In genomic region chr17:17303010-17303846, GRCh38 we compare ENCODE assay signal across 8 cellular contexts. TPM values are rescaled to one million over a fixed set of nuclear protein-coding genes. Genes with fewer than 3 reads are reported as not detected.
DNase-seq lines count a peak whose midpoint lies in the region; ATAC-seq and TF ChIP-seq lines count a peak whose summit lies in the region.

Gene NT5M (plus strand): TSS chr17:17303373. CDS start chr17:17303551, 178 bp downstream.

- 0 to 1% (median 0%) methylated on average over 4 to 107 of the region's 107 CpGs for WGBS in stomach, 5 donors

- TF ChIP-seq EP300 in stomach (IDR thresholded peaks at IDR 0.05): no peak

- peaks cover 38% of the 10 kb centered on the region for H3K4me1 Mint-ChIP-seq in activated T-helper 2 cell treated with anti-CD3 and anti-CD28 coated beads, Interferon-gamma antibody, Interleukin-2, Interleukin-4, amounts not matched to agents 10 μg/mL and 5 μg/mL and 100 μg/mL, durations not matched to agents 14 hours and 24 hours and 36 hours (ENCODE audit: low read depth)
- peaks cover 38% of the 10 kb centered on the region for H3K4me1 Mint-ChIP-seq in nephron progenitor cell

- H3K9me3 ChIP-seq in Peyer's patch (no peaks in the 10 kb centered on the region), stomach (no peaks in the 10 kb centered on the region)

- H3K9me3 Mint-ChIP-seq in activated T-helper 2 cell treated with anti-CD3 and anti-CD28 coated beads, Interferon-gamma antibody, Interleukin-2, Interleukin-4, amounts not matched to agents 10 μg/mL and 5 μg/mL and 100 μg/mL, durations not matched to agents 14 hours and 24 hours and 36 hours: no peaks in the 10 kb centered on the region
- H3K9me3 Mint-ChIP-seq in nephron progenitor cell: no peaks in the 10 kb centered on the region

- TF ChIP-seq CTCF in C4-2B (conservative IDR thresholded peaks at IDR 0.05) (no peak), Peyer's patch (IDR thresholded peaks at IDR 0.05) (no peak), nephron progenitor cell (IDR thresholded peaks at IDR 0.05) (no peak), stomach (IDR thresholded peaks at IDR 0.05) (no peak)

- H3K36me3 ChIP-seq in Peyer's patch (no peaks in the 10 kb centered on the region), stomach (no peaks in the 10 kb centered on the region)

- H3K36me3 Mint-ChIP-seq in activated T-helper 2 cell treated with anti-CD3 and anti-CD28 coated beads, Interferon-gamma antibody, Interleukin-2, Interleukin-4, amounts not matched to agents 10 μg/mL and 5 μg/mL and 100 μg/mL, durations not matched to agents 14 hours and 24 hours and 36 hours (ENCODE audit: low read depth): peaks cover 5% of the 10 kb centered on the region
- H3K36me3 Mint-ChIP-seq in nephron progenitor cell (ENCODE audit: low read depth): peaks cover 4% of the 10 kb centered on the region

- H3K4me3 ChIP-seq in Peyer's patch (peak within 1 kb of the TSS; percentile 35 to 79 (median 56)), stomach (peak within 1 kb of the TSS; percentile 57 to 73 (median 60))

- peak within 1 kb of the TSS; percentile 87 for H3K27ac Mint-ChIP-seq in activated T-helper 2 cell treated with anti-CD3 and anti-CD28 coated beads, Interferon-gamma antibody, Interleukin-2, Interleukin-4, amounts not matched to agents 10 μg/mL and 5 μg/mL and 100 μg/mL, durations not matched to agents 14 hours and 24 hours and 36 hours
- H3K27ac Mint-ChIP-seq in nephron progenitor cell: peak within 1 kb of the TSS; percentile 64

- no peaks in the 10 kb centered on the region for H3K27me3 Mint-ChIP-seq in activated T-helper 2 cell treated with anti-CD3 and anti-CD28 coated beads, Interferon-gamma antibody, Interleukin-2, Interleukin-4, amounts not matched to agents 10 μg/mL and 5 μg/mL and 100 μg/mL, durations not matched to agents 14 hours and 24 hours and 36 hours (ENCODE audit: low read depth)
- peaks cover 12% of the 10 kb centered on the region for H3K27me3 Mint-ChIP-seq in nephron progenitor cell (ENCODE audit: low read depth, poor library complexity)

- H3K27ac ChIP-seq in C4-2B (peak within 1 kb of the TSS; percentile 77), Peyer's patch (peak within 1 kb of the TSS; percentile 9 to 75 (median 62)), stomach (peak within 1 kb of the TSS; percentile 66 to 82 (median 72))

- DNase-seq in HuH-7.5 (ENCODE audit: low spot score) (peak; percentile 66), Peyer's patch (peak; percentile 74 to 89 (median 85)), fibroblast of the conjunctiva (ENCODE audit: low read depth) (peak; percentile 30), nephron progenitor cell (peak; percentile 85), stomach (peak; percentile 79)
- peak; percentile 71 for DNase-seq in activated T-helper 2 cell treated with anti-CD3 and anti-CD28 coated beads, Interferon-gamma antibody, Interleukin-2, Interleukin-4, amounts not matched to agents 10 μg/mL and 5 μg/mL and 100 μg/mL, durations not matched to agents 14 hours and 24 hours and 36 hours (ENCODE audit: low spot score)

- TF ChIP-seq POLR2A in Peyer's patch (IDR thresholded peaks at IDR 0.05) (peak in 1 of 2 donors; percentile 13), stomach (IDR thresholded peaks at IDR 0.05) (no peak)

- H3K4me3 Mint-ChIP-seq in activated T-helper 2 cell treated with anti-CD3 and anti-CD28 coated beads, Interferon-gamma antibody, Interleukin-2, Interleukin-4, amounts not matched to agents 10 μg/mL and 5 μg/mL and 100 μg/mL, durations not matched to agents 14 hours and 24 hours and 36 hours (ENCODE audit: low read depth): peak within 1 kb of the TSS; percentile 88
- peak within 1 kb of the TSS; percentile 88 for H3K4me3 Mint-ChIP-seq in nephron progenitor cell

- intact Hi-C loops in activated T-helper 2 cell treated with anti-CD3 and anti-CD28 coated beads, Interferon-gamma antibody, Interleukin-2, Interleukin-4, amounts not matched to agents 10 μg/mL and 5 μg/mL and 100 μg/mL, durations not matched to agents 14 hours and 24 hours and 36 hours (cut with micrococcal nuclease): loop anchor here (5.0 kb wide), 3 partner anchors 66 to 289 kb away; partner anchors contain the start of genes FLCN, MED9 and PEMT
- intact Hi-C loops in stomach (cut with DNase I; ENCODE audit: low total_unique reads): loop anchor here (10.0 kb wide), 1 partner anchor 298 kb away; no protein-coding TSS in a partner anchor

- H3K27me3 ChIP-seq in Peyer's patch (no peaks in the 10 kb centered on the region), stomach (no peaks in the 10 kb centered on the region)

- peak; percentile 54 for ATAC-seq in GM19395 (IDR thresholded peaks at IDR 0.05; ENCODE audit: unreplicated experiment)

- peaks cover 0 to 15% (median 6%) of the 10 kb centered on the region in 4 donors for H3K4me1 ChIP-seq in Peyer's patch
- peaks cover 9 to 38% (median 21%) of the 10 kb centered on the region in 4 donors for H3K4me1 ChIP-seq in stomach

RNA-seq across cellular contexts. Expression of gene NT5M, which starts in this region (rescaled TPM):
- 1 to 10 TPM in 1 of 4 donors, not detected in 3; 1.5 TPM for total RNA-seq in Peyer's patch
- 8.1 and 9.5 TPM in 2 replicates for total RNA-seq in activated T-helper 2 cell treated with anti-CD3 and anti-CD28 coated beads, Interferon-gamma antibody, Interleukin-2, Interleukin-4, amounts not matched to agents 10 μg/mL and 5 μg/mL and 100 μg/mL, durations not matched to agents 14 hours and 24 hours and 36 hours
- 1 to 10 TPM in 2 of 5 donors, under 1 TPM in 1, not detected in 2; 0.72 to 6.6 (median 2.2) TPM for total RNA-seq in stomach
- 1 to 10 TPM; 1.5 to 4.4 (median 3.3) TPM for polyA plus RNA-seq in stomach

Comparison
In these comparisons a context has a peak if more than half of its experiments do, and no peak if none do; other contexts are left out.
1. Peak in every context shown above with its lines: DNase-seq, ATAC-seq, H3K4me3 ChIP-seq and H3K27ac ChIP-seq.
2. DNase-seq: peak in every context shown above with its lines; median percentile 85 in Peyer's patch; 85 in nephron progenitor cell; 79 in stomach; 71 in activated T-helper 2 cell treated with anti-CD3 and anti-CD28 coated beads, Interferon-gamma antibody, Interleukin-2, Interleukin-4, amounts not matched to agents 10 μg/mL and 5 μg/mL and 100 μg/mL, durations not matched to agents 14 hours and 24 hours and 36 hours; 66 in HuH-7.5; 30 in fibroblast of the conjunctiva.